ENCODE assay signal across 8 cellular contexts in genomic region chr2:170715062-170715931, GRCh38. TPM values are rescaled to one million over a fixed set of nuclear protein-coding genes. Genes with fewer than 3 reads are reported as not detected.
DNase-seq lines count a peak whose midpoint lies in the region; ATAC-seq and TF ChIP-seq lines count a peak whose summit lies in the region.

Gene SP5 (plus strand): TSS chr2:170715337. CDS start chr2:170715513, 176 bp downstream.

- H3K4me3 ChIP-seq in cardiac fibroblast (replicated peaks in 1 of 2; ENCODE audit: low read depth in 2 of 2, low read length in 2 of 2), result peak within 1 kb of the TSS; percentile 28 to 29
- peak within 1 kb of the TSS; percentile 44 to 72 (median 54) for H3K4me3 ChIP-seq in spleen

- intact Hi-C loops in spleen (cut with DNase I; ENCODE audit: low total_unique reads), result no loop called here

- peak; percentile 10; the same call in 1 of the 2 replicates for TF ChIP-seq CTCF in C4-2B (conservative IDR thresholded peaks at IDR 0.05)
- TF ChIP-seq CTCF in cardiac fibroblast (IDR thresholded peaks at IDR 0.05; ENCODE audit: low read depth, low read length), result no peak
- no peak for TF ChIP-seq CTCF in spleen (IDR thresholded peaks at IDR 0.05 in 8 of 11, conservative IDR thresholded peaks at IDR 0.05 in 3 of 11)

- no peaks in the 10 kb centered on the region for H3K36me3 ChIP-seq in spleen

- WGBS in spleen, 5 donors, result 1 to 5% (median 2%) methylated on average over 37 to 62 of the region's 62 CpGs

- H3K9me3 ChIP-seq in spleen, result no peaks in the 10 kb centered on the region

- peak; percentile 59 for DNase-seq in HK-2 (ENCODE audit: unreplicated experiment)
- peak; percentile 3 for DNase-seq in SK-N-DZ (ENCODE audit: low spot score)
- DNase-seq in cardiac fibroblast (ENCODE audit: low read depth in 2 of 2), result peak; percentile 22 to 28
- DNase-seq in iris pigment epithelial cell (ENCODE audit: low read depth), result peak; percentile 65
- no peak for DNase-seq in spleen
- no peak for DNase-seq in NCI-H446 (lab: John Stamatoyannopoulos, UW)

- H3K4me1 ChIP-seq in spleen, result peaks cover 27 to 65% (median 49%) of the 10 kb centered on the region in 6 donors

- TF ChIP-seq POLR2A in spleen (IDR thresholded peaks at IDR 0.05), result no peak

- ATAC-seq in GM19351 (IDR thresholded peaks at IDR 0.05; ENCODE audit: unreplicated experiment), result no peak

- peak within 1 kb of the TSS; percentile 39 for H3K27ac ChIP-seq in C4-2B
- H3K27ac ChIP-seq in spleen, result no peak within 1 kb of the TSS

- H3K27me3 ChIP-seq in spleen (replicated peaks in 1 of 7), result peaks cover 4 to 100% (median 100%) of the 10 kb centered on the region in 7 donors

RNA-seq across cellular contexts. Expression of gene SP5, which starts in this region (rescaled TPM):
- polyA plus RNA-seq in SK-N-DZ (2014; cell fraction: cytosol; rRNA removed), result not detected in 2 replicates
- not detected in 2 replicates for polyA plus RNA-seq in SK-N-DZ (2014; cell fraction: nucleus; rRNA removed)
- not detected for total RNA-seq in spleen
- polyA plus RNA-seq in spleen, result under 1 TPM in 2 of 3 donors, not detected in 1; 0.06 to 0.20 TPM

Comparison
In these comparisons a context has a peak if more than half of its experiments do, and no peak if none do; other contexts are left out.
1. DNase-seq: peak in HK-2 (single experiment), SK-N-DZ (single experiment), cardiac fibroblast (2 of 2) and iris pigment epithelial cell (single experiment); none in spleen (single experiment) and NCI-H446 (0 of 2).